In genomic region chr22:23692598-23693291, GRCh38 we compare ENCODE assay signal across 23 cellular contexts. TPM values are rescaled to one million over a fixed set of nuclear protein-coding genes. Genes with fewer than 3 reads are reported as not detected.
A peak's percentile ranks its signal among the peaks of the same experiment; 100 is the strongest.
DNase-seq lines count a peak whose midpoint lies in the region; ATAC-seq, FAIRE-seq and TF ChIP-seq lines count a peak whose summit lies in the region.
"Had no signal": no experiment of that assay in that cellular context is flagged by ENCODE, and none has a peak within 500 bp of the region (broad histone marks: within the 10 kb centered on the region; RNA-seq: fewer than 3 reads in every experiment).

No MANE protein-coding gene starts in this region.

- H3K27me3 Mint-ChIP-seq in naive thymus-derived CD4-positive, alpha-beta T cell: no peaks in the 10 kb centered on the region
- H3K27me3 Mint-ChIP-seq: activated B cell treated with CpG ODN at 0.5 μM for 24 hours; activated naive CD8-positive, alpha-beta T cell treated with anti-CD3 and anti-CD28 coated beads, Interleukin-2, amount 50 U/mL, for 24 hours; stimulated activated naive CD8-positive, alpha-beta T cell treated with anti-CD3 and anti-CD28 coated beads, Interleukin-15, Interleukin-2, amounts not matched to agents 100 ng/mL and 50 ng/mL, for 24 hours had no signal

- ATAC-seq in SK-N-SH treated with all-trans-retinoic acid at 6 μM for 48 hours (no peak; the same call in 2 of the 3 replicates), GM12878 (no peak), HG03135 (IDR thresholded peaks at IDR 0.05; ENCODE audit: unreplicated experiment) (no peak)
- ATAC-seq in naive thymus-derived CD4-positive, alpha-beta T cell: no peak
- ATAC-seq: activated naive CD8-positive, alpha-beta T cell treated with anti-CD3 and anti-CD28 coated beads, Interleukin-2, amount 50 U/mL, for 24 hours; left colon; upper lobe of right lung had no signal

- H3K27me3 ChIP-seq in SK-N-SH (ENCODE audit: insufficient read depth) (no peaks in the 10 kb centered on the region), GM12878 (replicated peaks in 1 of 2; ENCODE audit: control insufficient read depth in 2 of 2, insufficient read depth in 2 of 2, low read length in 1 of 2) (no peaks in the 10 kb centered on the region)
- H3K27me3 ChIP-seq in naive thymus-derived CD4-positive, alpha-beta T cell (ENCODE audit: control insufficient read depth in 2 of 2, insufficient read depth in 2 of 2, low read length in 2 of 2): no peaks in the 10 kb centered on the region
- H3K27me3 ChIP-seq in effector memory CD4-positive, alpha-beta T cell (replicated peaks; ENCODE audit: control insufficient read depth, insufficient read depth, low read length, poor library complexity, severe bottlenecking): no peaks in the 10 kb centered on the region
- H3K27me3 ChIP-seq: upper lobe of right lung had no signal

- TF ChIP-seq EP300 in SK-N-SH (IDR thresholded peaks at IDR 0.05; ENCODE audit: borderline replicate concordance in 1 of 2, low read depth in 1 of 2, low read length in 1 of 2) (no peak), GM12878 (IDR thresholded peaks at IDR 0.05; ENCODE audit: borderline replicate concordance in 1 of 2, control insufficient read depth in 1 of 2, low read depth in 2 of 2, low read length in 2 of 2) (no peak)

- SMC1A ChIA-PET in GM12878 (lab: Charles Lee; ENCODE audit: uncharacterized antibody, unreplicated experiment): no interaction called here

- H3K4me3 Mint-ChIP-seq in naive thymus-derived CD4-positive, alpha-beta T cell: peak overlapping the region in 1 of 10 donors; percentile 22
- H3K4me3 Mint-ChIP-seq: activated B cell treated with CpG ODN at 0.5 μM for 24 hours; activated naive CD8-positive, alpha-beta T cell treated with anti-CD3 and anti-CD28 coated beads, Interleukin-2, amount 50 U/mL, for 24 hours; stimulated activated naive CD8-positive, alpha-beta T cell treated with anti-CD3 and anti-CD28 coated beads, Interleukin-15, Interleukin-2, amounts not matched to agents 100 ng/mL and 50 ng/mL, for 24 hours had no signal

- H3K27ac Mint-ChIP-seq in naive thymus-derived CD4-positive, alpha-beta T cell: peak overlapping the region in 8 of 9 donors; percentile 29 to 100 (median 78)
- H3K27ac Mint-ChIP-seq: activated B cell treated with CpG ODN at 0.5 μM for 24 hours; activated naive CD8-positive, alpha-beta T cell treated with anti-CD3 and anti-CD28 coated beads, Interleukin-2, amount 50 U/mL, for 24 hours; stimulated activated naive CD8-positive, alpha-beta T cell treated with anti-CD3 and anti-CD28 coated beads, Interleukin-15, Interleukin-2, amounts not matched to agents 100 ng/mL and 50 ng/mL, for 24 hours had no signal

- RAD21 ChIA-PET in GM12878 (lab: Charles Lee; ENCODE audit: unreplicated experiment): no interaction called here

- WGBS in SK-N-SH (ENCODE audit: low lambda C conversion rate): 97% methylated on average over 8 of the region's 12 CpGs
- WGBS in GM12878 (ENCODE audit: insufficient coverage, insufficient replicate concordance, low lambda C conversion rate, missing lambda C conversion rate): 90% methylated on average over 12 of the region's 12 CpGs

- no peaks in the 10 kb centered on the region for H3K79me2 ChIP-seq in SK-N-SH (ENCODE audit: insufficient read depth)
- no peaks in the 10 kb centered on the region for H3K79me2 ChIP-seq in GM12878 (ENCODE audit: control insufficient read depth, insufficient read depth, low read length)

- H3K4me1 Mint-ChIP-seq in naive thymus-derived CD4-positive, alpha-beta T cell: peaks cover 32 to 49% (median 39%) of the 10 kb centered on the region in 7 donors

- no peak overlapping the region for H3K27ac ChIP-seq in SK-N-SH (ENCODE audit: low read depth in 2 of 2, low read length in 1 of 2)
- no peak overlapping the region for H3K27ac ChIP-seq in GM12878 (ENCODE audit: control insufficient read depth, insufficient read depth)
- H3K27ac ChIP-seq in naive thymus-derived CD4-positive, alpha-beta T cell (ENCODE audit: low read depth, low read length): no peak overlapping the region
- H3K27ac ChIP-seq in effector memory CD4-positive, alpha-beta T cell (ENCODE audit: insufficient read depth, low read length, poor library complexity, severe bottlenecking): no peak overlapping the region
- H3K27ac ChIP-seq: 22Rv1, C4-2B, KMS-11, prostate gland, upper lobe of right lung had no signal

- H3K36me3 ChIP-seq in SK-N-SH (replicated peaks in 1 of 2; ENCODE audit: control insufficient read depth in 1 of 2, insufficient read depth in 2 of 2, low read length in 1 of 2) (peaks cover 9 to 33% of the 10 kb centered on the region in 2 experiments), GM12878 (ENCODE audit: control insufficient read depth in 2 of 2, insufficient read depth in 2 of 2, low read length in 1 of 2) (peaks cover 8 to 10% of the 10 kb centered on the region in 2 experiments; a peak in 3 of 4 replicates)
- peaks cover 0 to 25% (median 0%) of the 10 kb centered on the region in 3 experiments for H3K36me3 ChIP-seq in naive thymus-derived CD4-positive, alpha-beta T cell (ENCODE audit: control insufficient read depth in 2 of 3, insufficient read depth in 3 of 3, low read length in 3 of 3)
- H3K36me3 ChIP-seq in effector memory CD4-positive, alpha-beta T cell (ENCODE audit: control insufficient read depth, insufficient read depth, low read length): peaks cover 7% of the 10 kb centered on the region
- H3K36me3 ChIP-seq: prostate gland had no signal

- H3F3A ChIP-seq in SK-N-SH (replicated peaks; ENCODE audit: insufficient read depth): no peaks in the 10 kb centered on the region

- H3K9me2 ChIP-seq in SK-N-SH: no peaks in the 10 kb centered on the region

- H3K4me3 ChIP-seq in SK-N-SH (ENCODE audit: low read depth in 2 of 2, low read length in 1 of 2) (no peak overlapping the region), GM12878 (no peak overlapping the region)
- H3K4me3 ChIP-seq in naive thymus-derived CD4-positive, alpha-beta T cell (ENCODE audit: low read length): no peak overlapping the region
- no peak overlapping the region for H3K4me3 ChIP-seq in effector memory CD4-positive, alpha-beta T cell (ENCODE audit: insufficient read depth, low read depth, low read length, poor library complexity, severe bottlenecking)
- H3K4me3 ChIP-seq: prostate gland, upper lobe of right lung had no signal

- H3K9me3 Mint-ChIP-seq in naive thymus-derived CD4-positive, alpha-beta T cell: peaks cover 0 to under 1% (median 0%) of the 10 kb centered on the region in 11 donors
- H3K9me3 Mint-ChIP-seq: activated B cell treated with CpG ODN at 0.5 μM for 24 hours; activated naive CD8-positive, alpha-beta T cell treated with anti-CD3 and anti-CD28 coated beads, Interleukin-2, amount 50 U/mL, for 24 hours; stimulated activated naive CD8-positive, alpha-beta T cell treated with anti-CD3 and anti-CD28 coated beads, Interleukin-15, Interleukin-2, amounts not matched to agents 100 ng/mL and 50 ng/mL, for 24 hours had no signal

- no peaks in the 10 kb centered on the region for H3K9me3 ChIP-seq in SK-N-SH
- H3K9me3 ChIP-seq in GM12878 (replicated peaks; ENCODE audit: control insufficient read depth, insufficient read depth, low read length): no peaks in the 10 kb centered on the region
- H3K9me3 ChIP-seq in naive thymus-derived CD4-positive, alpha-beta T cell (ENCODE audit: control insufficient read depth in 2 of 3, low read length in 3 of 3): no peaks in the 10 kb centered on the region
- H3K9me3 ChIP-seq in effector memory CD4-positive, alpha-beta T cell (ENCODE audit: control insufficient read depth, low read length): no peaks in the 10 kb centered on the region
- H3K9me3 ChIP-seq: prostate gland, upper lobe of right lung had no signal

- POLR2A ChIA-PET in SK-N-SH (lab: Yijun Ruan, JAX) (no interaction called here), GM12878 (lab: Charles Lee) (no interaction called here)
- POLR2A ChIA-PET in naive thymus-derived CD4-positive, alpha-beta T cell (lab: Charles Lee): interaction anchor here (1.6 kb wide), 1 partner anchor 219 kb away, joined by 4 read pairs; no protein-coding TSS in a partner anchor

- no peak for TF ChIP-seq CTCF in SK-N-SH (IDR thresholded peaks at IDR 0.05)
- TF ChIP-seq CTCF in GM12878 (IDR thresholded peaks at IDR 0.05 in 2 of 3, conservative IDR thresholded peaks at IDR 0.05 in 1 of 3; ENCODE audit: control insufficient read depth in 2 of 3, extremely low read depth in 1 of 3, insufficient read depth in 1 of 3, low read depth in 3 of 3, low read length in 3 of 3): no peak

- CTCF ChIA-PET in SK-N-SH (lab: Yijun Ruan, JAX): no interaction called here
- CTCF ChIA-PET in GM12878 (lab: Yijun Ruan, JAX): no interaction called here
- CTCF ChIA-PET in naive thymus-derived CD4-positive, alpha-beta T cell (lab: Charles Lee): no interaction called here

- no peak for FAIRE-seq in GM12878 (lab: Jason Lieb, UNC)

- no peak for TF ChIP-seq POLR2A in GM12878 (IDR thresholded peaks at IDR 0.05; ENCODE audit: low read depth, low read length)

- no peak overlapping the region for H2AFZ ChIP-seq in SK-N-SH (ENCODE audit: low read depth)
- H2AFZ ChIP-seq in GM12878 (ENCODE audit: control insufficient read depth, low read depth, low read length): no peak overlapping the region

- peaks cover 12 to 39% (median 19%) of the 10 kb centered on the region in 5 donors for H3K36me3 Mint-ChIP-seq in naive thymus-derived CD4-positive, alpha-beta T cell

- H3K4me1 ChIP-seq in SK-N-SH (ENCODE audit: control insufficient read depth in 1 of 2, insufficient read depth in 2 of 2, low read depth in 1 of 2, low read length in 1 of 2) (no peaks in the 10 kb centered on the region), GM12878 (ENCODE audit: control insufficient read depth, insufficient read depth, low read length) (peaks cover 15% of the 10 kb centered on the region)
- peaks cover 28 to 32% of the 10 kb centered on the region in 2 donors for H3K4me1 ChIP-seq in naive thymus-derived CD4-positive, alpha-beta T cell (ENCODE audit: control insufficient read depth in 2 of 2, insufficient read depth in 2 of 2, low read length in 2 of 2)
- peaks cover 32% of the 10 kb centered on the region for H3K4me1 ChIP-seq in effector memory CD4-positive, alpha-beta T cell (ENCODE audit: control insufficient read depth, insufficient read depth, low read length, poor library complexity, severe bottlenecking)
- H3K4me1 ChIP-seq: prostate gland had no signal

- intact Hi-C loops in GM12878 (cut with micrococcal nuclease; ENCODE audit: unreplicated experiment): no loop called here
- intact Hi-C loops in naive thymus-derived CD4-positive, alpha-beta T cell (cut with micrococcal nuclease): no loop called here

- DNase-seq in SK-N-SH (no peak), ELF-1 (ENCODE audit: low read depth, low spot score) (peak; percentile 28), GM12878 (ENCODE audit: low read depth, low spot score) (no peak), anterior cingulate cortex (lab: John Stamatoyannopoulos, UW) (no peak)
- no peak for DNase-seq in naive thymus-derived CD4-positive, alpha-beta T cell
- no peak for DNase-seq in effector memory CD4-positive, alpha-beta T cell
- DNase-seq: activated B cell treated with CpG ODN at 0.5 μM for 24 hours; activated CD8-positive, alpha-beta memory T cell treated with anti-CD3 and anti-CD28 coated beads, Interleukin-2, amount 50 U/mL, for 4 hours; activated naive CD8-positive, alpha-beta T cell treated with anti-CD3 and anti-CD28 coated beads, Interleukin-2, amount 50 U/mL, for 24 hours; effector CD4-positive, alpha-beta T cell; hypothalamus; left colon; NCI-H82; T-helper 1 cell; upper lobe of right lung had no signal

- TF ChIP-seq RAD21 in SK-N-SH (IDR thresholded peaks at IDR 0.05; ENCODE audit: low read length) (no peak), GM12878 (IDR thresholded peaks at IDR 0.05; ENCODE audit: insufficient read depth, low read depth, low read length) (no peak)

- in situ Hi-C loops in GM12878 (cut with MboI): no loop called here

- H4K20me1 ChIP-seq in SK-N-SH (ENCODE audit: insufficient read depth) (no peaks in the 10 kb centered on the region), GM12878 (ENCODE audit: control insufficient read depth, insufficient read depth) (0 out of 2 replicates have a peak, but pooled peaks cover 3% of the 10 kb centered on the region)

- BruUV-seq in GM12878 (replicated peaks; lab: Mats Ljungman, UMichigan): no TSS peak

- H3K4me2 ChIP-seq in SK-N-SH (no peak overlapping the region), GM12878 (ENCODE audit: control insufficient read depth, insufficient read depth) (no peak overlapping the region)
- H3K4me2 ChIP-seq: KMS-11 had no signal

- H3K9ac ChIP-seq in SK-N-SH: no peak overlapping the region
- H3K9ac ChIP-seq in GM12878 (ENCODE audit: control insufficient read depth, insufficient read depth, low read length): no peak overlapping the region
- H3K9ac ChIP-seq: KMS-11 had no signal

RNA-seq across cellular contexts. Expression of gene RGL4, which starts 1.9 kb away (rescaled TPM):
- polyA plus RNA-seq in SK-N-SH (2012; rRNA removed): not detected in 2 replicates
- polyA plus RNA-seq in SK-N-SH (2012; cell fraction: cytosol; rRNA removed): under 0.01 TPM in 1 of 2 replicates, not detected in the other
- polyA plus RNA-seq in SK-N-SH (2012; cell fraction: nucleus; rRNA removed): not detected in 2 replicates
- not detected in 2 replicates for total RNA-seq in GM12878 (2013; cell fraction: nucleolus; rRNA removed)
- 1.5 and 5.0 TPM in 2 replicates for total RNA-seq in GM12878 (2014; rRNA removed)
- 2.1 and 2.7 TPM in 2 replicates for total RNA-seq in GM12878 (2014; rRNA removed; fragmentation: Illumina TruSeq; extraction: Trizol)
- 1.7 TPM in 2 replicates for total RNA-seq in GM12878 (2021)
- polyA plus RNA-seq in GM12878 (2011; ENCODE audit: low read depth): 6.1 TPM
- not detected in 2 replicates for polyA plus RNA-seq in GM12878 (2011; rRNA removed)
- not detected in 2 replicates for polyA plus RNA-seq in GM12878 (2011; cell fraction: cytosol; rRNA removed)
- polyA plus RNA-seq in GM12878 (2011; cell fraction: nucleus; rRNA removed): not detected in 2 replicates
- 1.7 and 2.5 TPM in 2 replicates for polyA plus RNA-seq in GM12878 (2012)
- 0.63 and 1.4 TPM in 2 replicates for polyA plus RNA-seq in GM12878 (2014; fragmentation: Illumina TruSeq; extraction: Trizol)
- 1 to 10 TPM; 1.8 to 2.0 TPM for polyA plus RNA-seq in GM12878 (2014; fragmentation: Nextera tagmentation; extraction: Ambion mirVana)
- 2.0 and 3.5 TPM in 2 replicates for polyA plus RNA-seq in GM12878 (2014; rRNA removed)
- 1 to 10 TPM; 7.6 to 9.0 TPM for polyA plus RNA-seq in GM12878 (2016; fragmentation: Nextera tagmentation; extraction: Ambion mirVana)
- polyA minus RNA-seq in GM12878 (2011; rRNA and poly(A)+ RNA removed): not detected in 2 replicates
- not detected in 2 replicates for polyA minus RNA-seq in GM12878 (2011; cell fraction: cytosol; rRNA and poly(A)+ RNA removed)
- not detected in 2 replicates for polyA minus RNA-seq in GM12878 (2011; cell fraction: nucleus; rRNA and poly(A)+ RNA removed)
- total RNA-seq in naive thymus-derived CD4-positive, alpha-beta T cell: 10 to 100 TPM; 13.8 to 31.9 (median 19.9) TPM
- polyA plus RNA-seq in naive thymus-derived CD4-positive, alpha-beta T cell: 10 to 100 TPM; 86.3 to 95.0 TPM
- total RNA-seq: Daoy, left colon had no signal

RNA-seq across cellular contexts. Expression of gene ZNF70, which starts 58.2 kb away (rescaled TPM):
- polyA plus RNA-seq in SK-N-SH (2012; rRNA removed) (0.77 and 0.80 TPM in 2 replicates), GM12878 (2011; rRNA removed) (0.24 and 0.33 TPM in 2 replicates), GM12878 (2014; fragmentation: Illumina TruSeq; extraction: Trizol) (1.1 and 1.3 TPM in 2 replicates), GM12878 (2014; fragmentation: Nextera tagmentation; extraction: Ambion mirVana) (under 1 TPM; 0.15 to 0.21 TPM), GM12878 (2014; rRNA removed) (0.94 and 1.2 TPM in 2 replicates), GM12878 (2016; fragmentation: Nextera tagmentation; extraction: Ambion mirVana) (under 1 TPM; 0.69 to 0.76 TPM)
- polyA plus RNA-seq in SK-N-SH (2012; cell fraction: cytosol; rRNA removed): 0.48 and 0.66 TPM in 2 replicates
- 2.2 and 2.5 TPM in 2 replicates for polyA plus RNA-seq in SK-N-SH (2012; cell fraction: nucleus; rRNA removed)
- total RNA-seq in GM12878 (2013; cell fraction: nucleolus; rRNA removed): 8.7 and 9.9 TPM in 2 replicates
- total RNA-seq in GM12878 (2014; rRNA removed) (1.6 and 1.7 TPM in 2 replicates), GM12878 (2014; rRNA removed; fragmentation: Illumina TruSeq; extraction: Trizol) (1.6 and 1.8 TPM in 2 replicates), GM12878 (2021) (2.3 and 2.4 TPM in 2 replicates)
- polyA plus RNA-seq in GM12878 (2011; ENCODE audit: low read depth): 0.93 TPM
- polyA plus RNA-seq in GM12878 (2011; cell fraction: cytosol; rRNA removed): 0.45 and 0.63 TPM in 2 replicates
- 0.81 and 1.3 TPM in 2 replicates for polyA plus RNA-seq in GM12878 (2011; cell fraction: nucleus; rRNA removed)
- 1.0 and 1.6 TPM in 2 replicates for polyA plus RNA-seq in GM12878 (2012)
- polyA minus RNA-seq in GM12878 (2011; rRNA and poly(A)+ RNA removed): 0.73 and 1.3 TPM in 2 replicates
- 0.42 and 0.94 TPM in 2 replicates for polyA minus RNA-seq in GM12878 (2011; cell fraction: cytosol; rRNA and poly(A)+ RNA removed)
- polyA minus RNA-seq in GM12878 (2011; cell fraction: nucleus; rRNA and poly(A)+ RNA removed): 0.48 and 0.86 TPM in 2 replicates
- total RNA-seq in naive thymus-derived CD4-positive, alpha-beta T cell: 1 to 10 TPM; 3.1 to 7.9 (median 4.0) TPM
- polyA plus RNA-seq in naive thymus-derived CD4-positive, alpha-beta T cell: under 1 TPM; 0.32 to 0.34 TPM

Comparison
In these comparisons a context has a peak if more than half of its experiments do, and no peak if none do; other contexts are left out.
1. RNA of gene RGL4, which starts 1.9 kb away (polyA plus RNA-seq): 86.3 to 95.0 TPM in naive thymus-derived CD4-positive, alpha-beta T cell; 0.63 to 9.0 TPM in GM12878 and under 0.01 TPM in SK-N-SH; every median in the first group is over 4 times any median in the second.
2. Of the 26 proteins assayed by ChIP-seq in both GM12878 and SK-N-SH: peak only in GM12878: none; only in SK-N-SH: none; in both: REST; in neither: 25.